In genomic region chr20:32521780-32522524, GRCh38 we compare ENCODE assay signal across 1 cellular context.
A peak's percentile ranks its signal among the peaks of the same experiment; 100 is the strongest.
TF ChIP-seq lines count a peak whose summit lies in the region.

No MANE protein-coding gene starts in this region.

TF ChIP-seq in K562, 482 proteins besides CTCF, POLR2A, EP300 and RAD21 (continued from another document):
- TF ChIP-seq, protein P1, sequence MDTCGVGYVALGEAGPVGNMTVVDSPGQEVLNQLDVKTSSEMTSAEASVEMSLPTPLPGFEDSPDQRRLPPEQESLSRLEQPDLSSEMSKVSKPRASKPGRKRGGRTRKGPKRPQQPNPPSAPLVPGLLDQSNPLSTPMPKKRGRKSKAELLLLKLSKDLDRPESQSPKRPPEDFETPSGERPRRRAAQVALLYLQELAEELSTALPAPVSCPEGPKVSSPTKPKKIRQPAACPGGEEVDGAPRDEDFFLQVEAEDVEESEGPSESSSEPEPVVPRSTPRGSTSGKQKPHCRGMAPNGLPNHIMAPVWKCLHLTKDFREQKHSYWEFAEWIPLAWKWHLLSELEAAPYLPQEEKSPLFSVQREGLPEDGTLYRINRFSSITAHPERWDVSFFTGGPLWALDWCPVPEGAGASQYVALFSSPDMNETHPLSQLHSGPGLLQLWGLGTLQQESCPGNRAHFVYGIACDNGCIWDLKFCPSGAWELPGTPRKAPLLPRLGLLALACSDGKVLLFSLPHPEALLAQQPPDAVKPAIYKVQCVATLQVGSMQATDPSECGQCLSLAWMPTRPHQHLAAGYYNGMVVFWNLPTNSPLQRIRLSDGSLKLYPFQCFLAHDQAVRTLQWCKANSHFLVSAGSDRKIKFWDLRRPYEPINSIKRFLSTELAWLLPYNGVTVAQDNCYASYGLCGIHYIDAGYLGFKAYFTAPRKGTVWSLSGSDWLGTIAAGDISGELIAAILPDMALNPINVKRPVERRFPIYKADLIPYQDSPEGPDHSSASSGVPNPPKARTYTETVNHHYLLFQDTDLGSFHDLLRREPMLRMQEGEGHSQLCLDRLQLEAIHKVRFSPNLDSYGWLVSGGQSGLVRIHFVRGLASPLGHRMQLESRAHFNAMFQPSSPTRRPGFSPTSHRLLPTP (IDR thresholded peaks at IDR 0.05; ENCODE audit: borderline replicate concordance, extremely low read depth, insufficient read length) = no peak
- TF ChIP-seq ESRRB (CRISPR knock-in tag; IDR thresholded peaks at IDR 0.05; ENCODE audit: borderline replicate concordance) (no peak), HDGF (IDR thresholded peaks at IDR 0.05) (peak; percentile 86; the same call in 1 of the 2 replicates), MBD1 (CRISPR knock-in tag; IDR thresholded peaks at IDR 0.05) (no peak), ERF (CRISPR knock-in tag; IDR thresholded peaks at IDR 0.05) (no peak), BRD9 (IDR thresholded peaks at IDR 0.05; ENCODE audit: low read depth, partially characterized antibody) (no peak), GABPB2 (CRISPR knock-in tag; conservative IDR thresholded peaks at IDR 0.05) (no peak), ZNF347 (CRISPR knock-in tag; IDR thresholded peaks at IDR 0.05; ENCODE audit: low read depth) (no peak), KDM4B (IDR thresholded peaks at IDR 0.05; ENCODE audit: borderline replicate concordance in 2 of 2, low read depth in 1 of 2) (0 out of 4 replicates have a peak, but pooled peaks of 1 of the 2 experiments have one; percentile 44), ZNF830 (CRISPR knock-in tag; IDR thresholded peaks at IDR 0.05) (no peak), CC2D1A (IDR thresholded peaks at IDR 0.05) (peak; percentile 88), NEUROD1 (IDR thresholded peaks at IDR 0.05; ENCODE audit: borderline replicate concordance, low read depth, low read length, partially characterized antibody) (no peak), RBM15 (IDR thresholded peaks at IDR 0.05; ENCODE audit: insufficient read depth, low read length) (no peak), ZBTB26 (CRISPR knock-in tag; IDR thresholded peaks at IDR 0.05) (no peak), MYC (IDR thresholded peaks at IDR 0.05; ENCODE audit: low read depth, low read length) (peak; percentile 87), MYC (CRISPR knock-in tag; IDR thresholded peaks at IDR 0.05; ENCODE audit: borderline replicate concordance, low read depth) (no peak), CHAMP1 (IDR thresholded peaks at IDR 0.05) (no peak), HCFC1 (IDR thresholded peaks at IDR 0.05; ENCODE audit: low read depth, low read length) (0 out of 2 replicates have a peak, but pooled peaks have one; percentile 12), ZNF436 (CRISPR knock-in tag; IDR thresholded peaks at IDR 0.05) (no peak), XRCC5 (IDR thresholded peaks at IDR 0.05; ENCODE audit: low read depth, low read length) (0 out of 2 replicates have a peak, but pooled peaks have one; percentile 41), ZNF3 (CRISPR knock-in tag; IDR thresholded peaks at IDR 0.05) (no peak), CTBP1 (IDR thresholded peaks at IDR 0.05; ENCODE audit: borderline replicate concordance) (peak; percentile 49; the same call in 1 of the 2 replicates), BHLHE40 (IDR thresholded peaks at IDR 0.05; ENCODE audit: low read length) (no peak), ZNF133 (CRISPR knock-in tag; IDR thresholded peaks at IDR 0.05) (no peak), KHSRP (IDR thresholded peaks at IDR 0.05) (no peak), ESRRA (IDR thresholded peaks at IDR 0.05; ENCODE audit: borderline replicate concordance, low read depth) (peak; percentile 74), FOXP1 (CRISPR knock-in tag; IDR thresholded peaks at IDR 0.05) (no peak), ZNF57 (CRISPR knock-in tag; IDR thresholded peaks at IDR 0.05) (no peak), SFPQ (IDR thresholded peaks at IDR 0.05; ENCODE audit: low read depth, low read length) (no peak), CREB3L1 (IDR thresholded peaks at IDR 0.05; ENCODE audit: borderline replicate concordance, low read depth) (no peak), KAT2B (IDR thresholded peaks at IDR 0.05; ENCODE audit: low read depth, low read length) (no peak), MCM5 (IDR thresholded peaks at IDR 0.05; ENCODE audit: low read depth) (no peak), FOXP4 (CRISPR knock-in tag; IDR thresholded peaks at IDR 0.05; ENCODE audit: borderline replicate concordance) (no peak), NR4A1 (CRISPR knock-in tag; IDR thresholded peaks at IDR 0.05) (no peak), NR4A1 (tag; IDR thresholded peaks at IDR 0.05) (no peak)
- TF ChIP-seq, protein P2, sequence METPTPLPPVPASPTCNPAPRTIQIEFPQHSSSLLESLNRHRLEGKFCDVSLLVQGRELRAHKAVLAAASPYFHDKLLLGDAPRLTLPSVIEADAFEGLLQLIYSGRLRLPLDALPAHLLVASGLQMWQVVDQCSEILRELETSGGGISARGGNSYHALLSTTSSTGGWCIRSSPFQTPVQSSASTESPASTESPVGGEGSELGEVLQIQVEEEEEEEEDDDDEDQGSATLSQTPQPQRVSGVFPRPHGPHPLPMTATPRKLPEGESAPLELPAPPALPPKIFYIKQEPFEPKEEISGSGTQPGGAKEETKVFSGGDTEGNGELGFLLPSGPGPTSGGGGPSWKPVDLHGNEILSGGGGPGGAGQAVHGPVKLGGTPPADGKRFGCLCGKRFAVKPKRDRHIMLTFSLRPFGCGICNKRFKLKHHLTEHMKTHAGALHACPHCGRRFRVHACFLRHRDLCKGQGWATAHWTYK (CRISPR knock-in tag; IDR thresholded peaks at IDR 0.05) = no peak
- TF ChIP-seq, protein P3, sequence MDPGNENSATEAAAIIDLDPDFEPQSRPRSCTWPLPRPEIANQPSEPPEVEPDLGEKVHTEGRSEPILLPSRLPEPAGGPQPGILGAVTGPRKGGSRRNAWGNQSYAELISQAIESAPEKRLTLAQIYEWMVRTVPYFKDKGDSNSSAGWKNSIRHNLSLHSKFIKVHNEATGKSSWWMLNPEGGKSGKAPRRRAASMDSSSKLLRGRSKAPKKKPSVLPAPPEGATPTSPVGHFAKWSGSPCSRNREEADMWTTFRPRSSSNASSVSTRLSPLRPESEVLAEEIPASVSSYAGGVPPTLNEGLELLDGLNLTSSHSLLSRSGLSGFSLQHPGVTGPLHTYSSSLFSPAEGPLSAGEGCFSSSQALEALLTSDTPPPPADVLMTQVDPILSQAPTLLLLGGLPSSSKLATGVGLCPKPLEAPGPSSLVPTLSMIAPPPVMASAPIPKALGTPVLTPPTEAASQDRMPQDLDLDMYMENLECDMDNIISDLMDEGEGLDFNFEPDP (CRISPR knock-in tag; IDR thresholded peaks at IDR 0.05) = no peak
- TF ChIP-seq, protein P4, sequence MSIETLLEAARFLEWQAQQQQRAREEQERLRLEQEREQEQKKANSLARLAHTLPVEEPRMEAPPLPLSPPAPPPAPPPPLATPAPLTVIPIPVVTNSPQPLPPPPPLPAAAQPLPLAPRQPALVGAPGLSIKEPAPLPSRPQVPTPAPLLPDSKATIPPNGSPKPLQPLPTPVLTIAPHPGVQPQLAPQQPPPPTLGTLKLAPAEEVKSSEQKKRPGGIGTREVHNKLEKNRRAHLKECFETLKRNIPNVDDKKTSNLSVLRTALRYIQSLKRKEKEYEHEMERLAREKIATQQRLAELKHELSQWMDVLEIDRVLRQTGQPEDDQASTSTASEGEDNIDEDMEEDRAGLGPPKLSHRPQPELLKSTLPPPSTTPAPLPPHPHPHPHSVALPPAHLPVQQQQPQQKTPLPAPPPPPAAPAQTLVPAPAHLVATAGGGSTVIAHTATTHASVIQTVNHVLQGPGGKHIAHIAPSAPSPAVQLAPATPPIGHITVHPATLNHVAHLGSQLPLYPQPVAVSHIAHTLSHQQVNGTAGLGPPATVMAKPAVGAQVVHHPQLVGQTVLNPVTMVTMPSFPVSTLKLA (conservative IDR thresholded peaks at IDR 0.05) = peak in 1 of 2 experiments; percentile 36; a peak in 1 of 4 replicates
- TF ChIP-seq, protein P5, sequence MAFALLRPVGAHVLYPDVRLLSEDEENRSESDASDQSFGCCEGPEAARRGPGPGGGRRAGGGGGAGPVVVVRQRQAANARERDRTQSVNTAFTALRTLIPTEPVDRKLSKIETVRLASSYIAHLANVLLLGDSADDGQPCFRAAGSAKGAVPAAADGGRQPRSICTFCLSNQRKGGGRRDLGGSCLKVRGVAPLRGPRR (CRISPR knock-in tag; IDR thresholded peaks at IDR 0.05) = no peak
- TF ChIP-seq, protein P6, sequence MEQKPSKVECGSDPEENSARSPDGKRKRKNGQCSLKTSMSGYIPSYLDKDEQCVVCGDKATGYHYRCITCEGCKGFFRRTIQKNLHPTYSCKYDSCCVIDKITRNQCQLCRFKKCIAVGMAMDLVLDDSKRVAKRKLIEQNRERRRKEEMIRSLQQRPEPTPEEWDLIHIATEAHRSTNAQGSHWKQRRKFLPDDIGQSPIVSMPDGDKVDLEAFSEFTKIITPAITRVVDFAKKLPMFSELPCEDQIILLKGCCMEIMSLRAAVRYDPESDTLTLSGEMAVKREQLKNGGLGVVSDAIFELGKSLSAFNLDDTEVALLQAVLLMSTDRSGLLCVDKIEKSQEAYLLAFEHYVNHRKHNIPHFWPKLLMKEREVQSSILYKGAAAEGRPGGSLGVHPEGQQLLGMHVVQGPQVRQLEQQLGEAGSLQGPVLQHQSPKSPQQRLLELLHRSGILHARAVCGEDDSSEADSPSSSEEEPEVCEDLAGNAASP (IDR thresholded peaks at IDR 0.05) = no peak
